In the genomic region with DNA sequence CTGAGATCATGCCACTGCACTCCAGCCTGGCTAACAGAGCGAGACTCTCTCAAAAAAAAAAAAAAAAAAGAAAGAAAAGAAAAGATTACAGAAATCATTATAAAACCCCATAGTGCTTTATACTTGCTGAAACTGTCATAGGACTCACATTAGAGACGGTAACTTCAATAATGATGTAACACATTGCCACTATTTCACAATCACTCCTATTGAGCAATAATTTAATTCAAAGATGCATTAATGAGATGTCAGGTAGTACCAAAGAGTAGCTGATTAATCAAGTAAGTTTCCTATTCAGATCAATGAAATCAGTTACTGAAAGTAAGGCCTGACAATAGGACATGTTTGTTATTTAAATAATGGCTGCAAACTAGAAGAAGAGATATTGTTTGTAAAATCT, we compare ENCODE assay signal across 17 cellular contexts.
A peak's percentile ranks its signal among the peaks of the same experiment; 100 is the strongest.
DNase-seq lines count a peak whose midpoint lies in the region; ATAC-seq, FAIRE-seq and TF ChIP-seq lines count a peak whose summit lies in the region.
"Had no signal": no experiment of that assay in that cellular context is flagged by ENCODE, and none has a peak within 500 bp of the region (broad histone marks: within the 10 kb centered on the region; RNA-seq: fewer than 3 reads in every experiment).

No MANE protein-coding gene starts in this region.

- H3K14ac ChIP-seq in H9 (ENCODE audit: insufficient read depth, low read length): no peak overlapping the region

- no peak overlapping the region for H2AFZ ChIP-seq in HCT116 (ENCODE audit: low read depth, low read length, poor library complexity, severe bottlenecking)
- H2AFZ ChIP-seq in H9 (ENCODE audit: low read length): no peak overlapping the region

- H3K9me3 ChIP-seq in A549: no peaks in the 10 kb centered on the region
- no peaks in the 10 kb centered on the region for H3K9me3 ChIP-seq in HCT116 (ENCODE audit: control insufficient read depth in 1 of 2, insufficient read depth in 1 of 2, low read depth in 1 of 2, low read length in 2 of 2)
- H3K9me3 ChIP-seq in H9 (ENCODE audit: control insufficient read depth, low read depth, low read length): peaks cover 51% of the 10 kb centered on the region

- H3K4ac ChIP-seq in H9 (ENCODE audit: low read depth, low read length): no peak overlapping the region

- H3K9me2 ChIP-seq in HCT116 (ENCODE audit: insufficient read depth): no peaks in the 10 kb centered on the region

- FAIRE-seq in A549 (lab: Jason Lieb, UNC): no peak
- FAIRE-seq: A204.1, GM12878 had no signal

- H3T11ph ChIP-seq in H9 (ENCODE audit: low read length): no peak overlapping the region

- H3K9me3 Mint-ChIP-seq in activated naive CD4-positive, alpha-beta T cell treated with anti-CD3 and anti-CD28 coated beads, Interleukin-2, amount 50 U/mL, for 72 hours: peaks cover 9 to 15% of the 10 kb centered on the region in 2 donors
- H3K9me3 Mint-ChIP-seq in H9: peaks cover 87 to 91% of the 10 kb centered on the region in 2 experiments

- no peak overlapping the region for H3K4me3 ChIP-seq in A549
- no peak overlapping the region for H3K4me3 ChIP-seq in HCT116 (replicated peaks in 1 of 2; ENCODE audit: low read depth in 1 of 2, low read length in 2 of 2)
- H3K4me3 ChIP-seq in epithelial cell of esophagus (ENCODE audit: low read length): no peak overlapping the region
- H3K4me3 ChIP-seq: GM12878 had no signal

- TF ChIP-seq RAD21 in A549 (conservative IDR thresholded peaks at IDR 0.05 in 1 of 2, IDR thresholded peaks at IDR 0.05 in 1 of 2) (no peak), HCT116 (IDR thresholded peaks at IDR 0.05; ENCODE audit: low read depth) (no peak)

- no peak overlapping the region for H2AK5ac ChIP-seq in H9 (ENCODE audit: insufficient read length, low read length)

- intact Hi-C loops in HCT116 (cut with micrococcal nuclease): no loop called here

- H3K4me3 Mint-ChIP-seq in H9: no peak overlapping the region
- H3K4me3 Mint-ChIP-seq: CD4-positive, alpha-beta T cell had no signal

- CTCF ChIA-PET in A549 (lab: Yijun Ruan, JAX): no interaction called here
- CTCF ChIA-PET in HCT116 (lab: Charles Lee): no interaction called here

- H2BK15ac ChIP-seq in H9 (ENCODE audit: low read depth, low read length): no peak overlapping the region

- WGBS in A549 (ENCODE audit: missing lambda C conversion rate): 43% methylated on average over 2 of the region's 2 CpGs
- WGBS in H9 (ENCODE audit: extremely low coverage, insufficient read length, low lambda C conversion rate): no CpG with 5 or more reads among the region's 2 CpGs

- H4K8ac ChIP-seq in H9 (replicated peaks; ENCODE audit: insufficient read length, low read depth, low read length): no peak overlapping the region

- POLR2A ChIA-PET in A549 (lab: Yijun Ruan, JAX) (no interaction called here), HCT116 (lab: Charles Lee) (no interaction called here)

- H3K36me3 Mint-ChIP-seq in activated naive CD4-positive, alpha-beta T cell treated with anti-CD3 and anti-CD28 coated beads, Interleukin-2, amount 50 U/mL, for 72 hours: peaks cover 6 to 7% of the 10 kb centered on the region in 2 donors
- peaks cover 6 to 27% (median 13%) of the 10 kb centered on the region in 3 experiments for H3K36me3 Mint-ChIP-seq in H9 (ENCODE audit: insufficient read depth in 1 of 3, low read depth in 3 of 3)

- ATAC-seq in A549 (no peak), HCT116 (no peak)
- no peak for ATAC-seq in activated naive CD4-positive, alpha-beta T cell treated with anti-CD3 and anti-CD28 coated beads, Interleukin-2, amount 50 U/mL, for 72 hours
- ATAC-seq: GM12878 had no signal

- H3K27me3 ChIP-seq in HCT116 (ENCODE audit: insufficient read depth, low read length): no peaks in the 10 kb centered on the region
- no peaks in the 10 kb centered on the region for H3K27me3 ChIP-seq in H9 (ENCODE audit: insufficient read depth, low read length)

- no TSS peak for BruUV-seq in HCT116 (replicated peaks; lab: Mats Ljungman, UMichigan)

- H3K27ac ChIP-seq in A549 (no peak overlapping the region), HCT116 (ENCODE audit: low read depth, low read length) (no peak overlapping the region), H9 (ENCODE audit: insufficient read length, low read depth, low read length) (no peak overlapping the region)
- H3K27ac ChIP-seq: C4-2B had no signal

- no peak overlapping the region for H3K56ac ChIP-seq in H9 (ENCODE audit: insufficient read length, low read depth, low read length)

- H3K36me3 ChIP-seq in HCT116 (ENCODE audit: control insufficient read depth in 1 of 2, insufficient read depth in 2 of 2, low read length in 2 of 2): no peaks in the 10 kb centered on the region

- RAD21 ChIA-PET in HCT116 (lab: Charles Lee; ENCODE audit: low non-redundant PET in 1 of 2, low total read pairs in 2 of 2, uncharacterized antibody in 2 of 2, unreplicated experiment in 2 of 2): no interaction called here

- no peak overlapping the region for H3K27ac Mint-ChIP-seq in activated naive CD4-positive, alpha-beta T cell treated with anti-CD3 and anti-CD28 coated beads, Interleukin-2, amount 50 U/mL, for 72 hours
- no peak overlapping the region for H3K27ac Mint-ChIP-seq in H9
- H3K27ac Mint-ChIP-seq: CD4-positive, alpha-beta T cell had no signal

- peaks cover 4% of the 10 kb centered on the region; the same call in 1 of the 2 replicates for H3K27me3 Mint-ChIP-seq in H9 (ENCODE audit: low read depth)
- H3K27me3 Mint-ChIP-seq: CD4-positive, alpha-beta T cell had no signal

- DNase-seq in A549 (ENCODE audit: low read depth in 1 of 2, low spot score in 1 of 2) (no peak), HCT116 (ENCODE audit: low read depth, low spot score) (no peak), OCI-M1 (lab: John Stamatoyannopoulos, UW) (peak; percentile 11), epithelial cell of esophagus (ENCODE audit: low read depth) (peak; percentile 1), NCI-H2029 treated with DMSO at 0.1 percent for 48 hours (lab: John Stamatoyannopoulos, UW) (no peak), H9 (no peak)
- DNase-seq in activated naive CD4-positive, alpha-beta T cell treated with anti-CD3 and anti-CD28 coated beads, Interleukin-2, amount 50 U/mL, for 72 hours (ENCODE audit: low spot score in 2 of 2): no peak
- DNase-seq: AML-193; CD4-positive, alpha-beta T cell; DMS153; DMS79 treated with DMSO at 0.1 percent for 48 hours; GOT3; H7; KG1 had no signal

- TF ChIP-seq POLR2A in A549 (IDR thresholded peaks at IDR 0.05; ENCODE audit: low read length) (no peak), HCT116 (IDR thresholded peaks at IDR 0.05; ENCODE audit: borderline replicate concordance, extremely low read depth, insufficient read depth, insufficient read length) (no peak)

- H3K9ac ChIP-seq in HCT116 (ENCODE audit: low read length) (no peak overlapping the region), H9 (ENCODE audit: extremely low read depth, insufficient read length, low read length) (no peak overlapping the region)

- TF ChIP-seq EP300 in A549 (IDR thresholded peaks at IDR 0.05): no peak

- no peak overlapping the region for H4K5ac ChIP-seq in H9 (ENCODE audit: insufficient read length, low read depth, low read length)

- H3K18ac ChIP-seq in H9 (ENCODE audit: insufficient read length, low read depth, low read length): no peak overlapping the region

- H3K79me2 ChIP-seq in HCT116 (ENCODE audit: insufficient read depth, low read length) (no peaks in the 10 kb centered on the region), H9 (ENCODE audit: insufficient read depth, low read length) (no peaks in the 10 kb centered on the region)

- no peak overlapping the region for H2BK20ac ChIP-seq in H9 (ENCODE audit: low read depth, low read length, poor library complexity, severe bottlenecking)

- no peaks in the 10 kb centered on the region for H4K20me1 ChIP-seq in HCT116 (ENCODE audit: insufficient read depth)
- no peaks in the 10 kb centered on the region for H4K20me1 ChIP-seq in H9 (ENCODE audit: control insufficient read depth, insufficient read depth, insufficient read length)

- H3K4me1 ChIP-seq in A549 (no peaks in the 10 kb centered on the region), HCT116 (ENCODE audit: control insufficient read depth in 1 of 2, insufficient read depth in 2 of 2, low read length in 2 of 2) (no peaks in the 10 kb centered on the region), H9 (ENCODE audit: insufficient read depth, low read length) (no peaks in the 10 kb centered on the region)

- H2BK120ac ChIP-seq in H9 (ENCODE audit: low read depth, low read length, poor library complexity, severe bottlenecking): no peak overlapping the region

- TF ChIP-seq CTCF in A549 (IDR thresholded peaks at IDR 0.05) (no peak), HCT116 (IDR thresholded peaks at IDR 0.05 in 2 of 3, conservative IDR thresholded peaks at IDR 0.05 in 1 of 3; ENCODE audit: borderline replicate concordance in 1 of 3, insufficient read depth in 1 of 3, low read depth in 2 of 3, low read length in 2 of 3) (no peak), epithelial cell of esophagus (IDR thresholded peaks at IDR 0.05; ENCODE audit: insufficient read depth, low read depth, low read length, missing control alignments) (no peak), H9 (conservative IDR thresholded peaks at IDR 0.05) (no peak)

- H4K91ac ChIP-seq in H9 (ENCODE audit: insufficient read length, low read depth, low read length): no peak overlapping the region

- no peaks in the 10 kb centered on the region for H3K79me1 ChIP-seq in H9 (ENCODE audit: insufficient read depth, low read depth, low read length, poor library complexity, severe bottlenecking)

- H2BK12ac ChIP-seq in H9 (ENCODE audit: insufficient read length, low read depth, low read length): no peak overlapping the region

- H3K23me2 ChIP-seq in H9 (ENCODE audit: insufficient read length, low read depth, low read length, poor library complexity, severe bottlenecking): no peaks in the 10 kb centered on the region

- no peak overlapping the region for H3K4me2 ChIP-seq in A549
- H3K4me2 ChIP-seq in HCT116 (ENCODE audit: low read length): no peak overlapping the region
- no peak overlapping the region for H3K4me2 ChIP-seq in H9 (ENCODE audit: insufficient read depth, insufficient read length, low read length)

- H3K23ac ChIP-seq in H9 (ENCODE audit: insufficient read length, low read depth, low read length): no peak overlapping the region

- H3K4me1 Mint-ChIP-seq in H9: no peaks in the 10 kb centered on the region

- H2BK5ac ChIP-seq in H9 (ENCODE audit: insufficient read length, low read length): no peak overlapping the region

TF ChIP-seq in A549, 52 proteins besides CTCF, POLR2A, EP300 and RAD21:
- no peak for TF ChIP-seq RFX5 (IDR thresholded peaks at IDR 0.05)
- peak; percentile 56 to 81; a peak in 3 of 4 replicates for TF ChIP-seq CEBPB (IDR thresholded peaks at IDR 0.05)

TF ChIP-seq in HCT116, 20 proteins besides CTCF, POLR2A, EP300 and RAD21 (continues in another document):
- TF ChIP-seq YY1 (IDR thresholded peaks at IDR 0.05; ENCODE audit: extremely low read depth, insufficient replicate concordance, low read depth, low read length) (no peak), CEBPB (IDR thresholded peaks at IDR 0.05; ENCODE audit: low read depth) (peak; percentile 56; the same call in 1 of the 2 replicates), SRF (IDR thresholded peaks at IDR 0.05; ENCODE audit: low read depth) (no peak)

Comparison
In these comparisons a context has a peak if more than half of its experiments do, and no peak if none do; other contexts are left out.
1. DNase-seq: peak in OCI-M1 (single experiment) and epithelial cell of esophagus (single experiment); none in A549 (0 of 2), HCT116 (single experiment), NCI-H2029 treated with DMSO at 0.1 percent for 48 hours (single experiment), activated naive CD4-positive, alpha-beta T cell treated with anti-CD3 and anti-CD28 coated beads, Interleukin-2, amount 50 U/mL, for 72 hours (0 of 2) and H9 (single experiment).
2. Of the 6 proteins assayed by ChIP-seq in both A549 and HCT116: peak only in A549: none; only in HCT116: none; in both: CEBPB; in neither: 5.